Comparison of ENCODE assay signal across 25 cellular contexts in the genomic region with DNA sequence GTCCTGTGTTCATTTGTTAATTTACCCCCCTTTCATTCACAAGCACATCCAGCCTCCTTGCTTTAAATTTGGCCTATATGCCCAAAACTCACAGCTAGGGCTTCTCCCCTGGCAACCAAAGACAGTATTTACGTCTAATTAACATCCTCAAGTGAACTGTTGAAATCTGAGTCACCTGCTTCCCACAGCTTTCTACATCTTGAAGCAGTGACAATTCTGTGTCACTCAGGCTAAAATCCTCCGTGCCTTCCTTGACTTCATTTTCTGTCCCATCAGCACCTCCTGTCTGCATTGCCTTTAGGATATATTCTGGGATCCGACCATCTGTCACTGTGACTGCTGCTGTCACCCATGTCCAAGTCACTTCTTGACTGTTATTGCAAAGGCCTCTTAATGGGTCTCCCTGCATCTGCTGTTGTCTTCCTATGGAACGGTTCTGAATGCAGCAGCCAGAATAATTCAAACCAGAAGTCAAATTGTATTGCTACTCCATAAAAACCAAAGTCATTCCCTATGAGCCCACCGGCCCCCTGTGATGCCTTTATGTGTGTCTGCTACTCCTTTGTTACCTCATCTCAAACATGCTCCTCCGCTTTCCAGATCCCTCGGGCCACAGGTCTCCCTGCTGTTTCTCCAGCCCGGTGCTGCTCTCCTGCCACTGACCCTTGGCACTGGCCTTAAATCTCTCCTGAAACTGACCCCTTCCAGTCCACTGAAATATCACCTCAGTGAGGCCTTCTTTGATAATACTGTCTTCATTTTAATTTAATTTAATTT. TPM values are rescaled to one million over a fixed set of nuclear protein-coding genes. Genes with fewer than 3 reads are reported as not detected.
DNase-seq lines count a peak whose midpoint lies in the region; ATAC-seq and TF ChIP-seq lines count a peak whose summit lies in the region.
"Had no signal": no experiment of that assay in that cellular context is flagged by ENCODE, and none has a peak within 500 bp of the region (broad histone marks: within the 10 kb centered on the region; RNA-seq: fewer than 3 reads in every experiment).

No MANE protein-coding gene starts in this region.

- H3K27me3 Mint-ChIP-seq in memory B cell, result no peaks in the 10 kb centered on the region
- H3K27me3 Mint-ChIP-seq in activated T-cell treated with anti-CD3 and anti-CD28 coated beads, Interleukin-2, amount 50 U/mL, for 72 hours (ENCODE audit: low read depth), result no peaks in the 10 kb centered on the region

- peaks cover 21% of the 10 kb centered on the region for H3K36me3 Mint-ChIP-seq in memory B cell
- H3K36me3 Mint-ChIP-seq in activated T-cell treated with anti-CD3 and anti-CD28 coated beads, Interleukin-2, amount 50 U/mL, for 72 hours (ENCODE audit: insufficient read depth in 2 of 2), result peaks cover 2 to 5% of the 10 kb centered on the region in 2 donors

- TF ChIP-seq CTCF in body of pancreas (IDR thresholded peaks at IDR 0.05), result no peak

- 82 to 90% methylated on average over 8 of the region's 8 CpGs for WGBS in body of pancreas, 2 donors

- in situ Hi-C loops in G401 (cut with HindIII; ENCODE audit: low sequenced_read_pairs), result no loop called here

- H3K9me3 ChIP-seq in body of pancreas, result peaks cover 0 to under 1% (median 0%) of the 10 kb centered on the region in 3 donors
- H3K9me3 ChIP-seq: BE2C, sigmoid colon, upper lobe of right lung had no signal

- ATAC-seq in body of pancreas (no peak), memory B cell (ENCODE audit: low read depth) (no peak)
- no peak for ATAC-seq in activated T-cell treated with anti-CD3 and anti-CD28 coated beads, Interleukin-2, amount 50 U/mL, for 72 hours (replicated peaks in 1 of 2)
- ATAC-seq: K562, natural killer cell, upper lobe of right lung had no signal

- H3K4me1 Mint-ChIP-seq in memory B cell, result peaks cover 12% of the 10 kb centered on the region
- H3K4me1 Mint-ChIP-seq in activated T-cell treated with anti-CD3 and anti-CD28 coated beads, Interleukin-2, amount 50 U/mL, for 72 hours (ENCODE audit: low read depth), result no peaks in the 10 kb centered on the region
- H3K4me1 Mint-ChIP-seq: mesothelial cell of epicardium had no signal

- H3K4me1 ChIP-seq in body of pancreas, result peaks cover 74% of the 10 kb centered on the region

- peaks cover 3% of the 10 kb centered on the region for H3K9me3 Mint-ChIP-seq in memory B cell
- no peaks in the 10 kb centered on the region for H3K9me3 Mint-ChIP-seq in activated T-cell treated with anti-CD3 and anti-CD28 coated beads, Interleukin-2, amount 50 U/mL, for 72 hours
- H3K9me3 Mint-ChIP-seq: mesothelial cell of epicardium had no signal

- intact Hi-C loops in body of pancreas (cut with DNase I), result no loop called here

- H3K4me3 Mint-ChIP-seq in memory B cell, result no peak overlapping the region
- no peak overlapping the region for H3K4me3 Mint-ChIP-seq in activated T-cell treated with anti-CD3 and anti-CD28 coated beads, Interleukin-2, amount 50 U/mL, for 72 hours
- H3K4me3 Mint-ChIP-seq: mesothelial cell of epicardium, natural killer cell had no signal

- no peak overlapping the region for H3K4me3 ChIP-seq in body of pancreas
- H3K4me3 ChIP-seq: K562, sigmoid colon, upper lobe of right lung had no signal

- H3K27ac ChIP-seq in body of pancreas, result peak overlapping the region; percentile 50 to 88 (median 78)
- H3K27ac ChIP-seq: sigmoid colon, upper lobe of right lung had no signal

- H3K36me3 ChIP-seq in body of pancreas (replicated peaks in 1 of 2; ENCODE audit: insufficient read depth in 1 of 2, low read depth in 2 of 2), result no peaks in the 10 kb centered on the region
- H3K36me3 ChIP-seq: BE2C, sigmoid colon had no signal

- DNase-seq in G401 (ENCODE audit: low spot score) (peak; percentile 82), NCI-H2171 (lab: John Stamatoyannopoulos, UW) (peak; percentile 69), body of pancreas (no peak), memory B cell (ENCODE audit: low spot score in 2 of 2) (no peak), NCI-H1436 (lab: John Stamatoyannopoulos, UW) (no peak), activated gamma-delta T cell (lab: John Stamatoyannopoulos, UW) (no peak), DMS153 treated with DMSO at 0.1 percent for 48 hours (lab: John Stamatoyannopoulos, UW; ENCODE audit: unreplicated experiment) (no peak)
- DNase-seq in activated T-cell treated with anti-CD3 and anti-CD28 coated beads, Interleukin-2, amount 50 U/mL, for 72 hours, result no peak
- DNase-seq: activated CD4-positive, alpha-beta T cell treated with anti-CD3 and anti-CD28 coated beads, Interleukin-2, amount 50 U/mL, for 4 hours; activated CD8-positive, alpha-beta memory T cell treated with anti-CD3 and anti-CD28 coated beads, Interleukin-2, amount 50 U/mL, for 4 hours; activated gamma-delta T cell treated with Interleukin-2 at 50 U/mL for 16 hours; BE2C; DND-41; MM.1S; natural killer cell; NCI-H146; NCI-H226; SHP77 treated with DMSO at 0.1 percent for 48 hours; sigmoid colon; stimulated activated CD4-positive, alpha-beta T cell treated with anti-CD3 and anti-CD28 coated beads, Interleukin-15, amount 100 ng/mL, for 24 hours; stimulated activated CD8-positive, alpha-beta memory T cell treated with anti-CD3 and anti-CD28 coated beads, Interleukin-4, amount 100 ng/mL, for 48 hours; T-helper 1 cell; upper lobe of right lung had no signal

- TF ChIP-seq POLR2A in body of pancreas (IDR thresholded peaks at IDR 0.05), result no peak

- no peaks in the 10 kb centered on the region for H3K27me3 ChIP-seq in body of pancreas
- H3K27me3 ChIP-seq: BE2C, sigmoid colon, upper lobe of right lung had no signal

- peak overlapping the region; percentile 17 for H3K27ac Mint-ChIP-seq in memory B cell
- H3K27ac Mint-ChIP-seq in activated T-cell treated with anti-CD3 and anti-CD28 coated beads, Interleukin-2, amount 50 U/mL, for 72 hours, result no peak overlapping the region
- H3K27ac Mint-ChIP-seq: mesothelial cell of epicardium, natural killer cell had no signal

RNA-seq across cellular contexts. Expression of gene WWP2, which starts 56.9 kb away (rescaled TPM):
- total RNA-seq in G401 (2014; rRNA removed; shearing (Covaris generic)), result 12.4 and 24.3 TPM in 2 replicates
- 10 to 100 TPM; 34.8 to 78.8 TPM for total RNA-seq in body of pancreas
- 10 to 100 TPM; 45.4 to 62.3 TPM for total RNA-seq in activated T-cell treated with anti-CD3 and anti-CD28 coated beads, Interleukin-2, amount 50 U/mL, for 72 hours

Comparison
In these comparisons a context has a peak if more than half of its experiments do, and no peak if none do; other contexts are left out.
1. DNase-seq: peak in G401 (single experiment) and NCI-H2171 (single experiment); none in body of pancreas (0 of 4), memory B cell (0 of 2), NCI-H1436 (single experiment), activated gamma-delta T cell (single experiment), activated T-cell treated with anti-CD3 and anti-CD28 coated beads, Interleukin-2, amount 50 U/mL, for 72 hours (0 of 2) and DMS153 treated with DMSO at 0.1 percent for 48 hours (single experiment).